Comparison of ENCODE assay signal across 8 cellular contexts in genomic region chr3:71582612-71583568, GRCh38. TPM values are rescaled to one million over a fixed set of nuclear protein-coding genes. Genes with fewer than 3 reads are reported as not detected.
DNase-seq lines count a peak whose midpoint lies in the region; ATAC-seq and TF ChIP-seq lines count a peak whose summit lies in the region.

No MANE protein-coding gene starts in this region.

- H3K4me1 Mint-ChIP-seq in activated CD8-positive, alpha-beta T cell treated with anti-CD3 and anti-CD28 coated beads for 36 hours (ENCODE audit: low read depth), result peaks cover 59% of the 10 kb centered on the region
- peaks cover 25 to 38% of the 10 kb centered on the region in 2 donors for H3K4me1 Mint-ChIP-seq in effector memory CD8-positive, alpha-beta T cell (ENCODE audit: low read depth in 2 of 2)

- peaks cover 15% of the 10 kb centered on the region for H3K36me3 Mint-ChIP-seq in activated CD8-positive, alpha-beta T cell treated with anti-CD3 and anti-CD28 coated beads for 36 hours (ENCODE audit: low read depth)
- H3K36me3 Mint-ChIP-seq in effector memory CD8-positive, alpha-beta T cell (ENCODE audit: insufficient read depth), result peaks cover 32% of the 10 kb centered on the region

- no peak for TF ChIP-seq CTCF in activated CD8-positive, alpha-beta T cell treated with anti-CD3 and anti-CD28 coated beads for 36 hours (IDR thresholded peaks at IDR 0.05)

- H3K27me3 Mint-ChIP-seq in activated CD8-positive, alpha-beta T cell treated with anti-CD3 and anti-CD28 coated beads for 36 hours, result no peaks in the 10 kb centered on the region
- H3K27me3 Mint-ChIP-seq in effector memory CD8-positive, alpha-beta T cell, result peaks cover 7 to 8% of the 10 kb centered on the region in 2 donors

- POLR2A ChIA-PET in activated CD8-positive, alpha-beta T cell treated with anti-CD3 and anti-CD28 coated beads for 36 hours (lab: Charles Lee), result interaction anchor here (0.6 to 4.8 kb wide), 36 partner anchors 25 to 534 kb away, joined by 3 to 74 read pairs (median 4); no protein-coding TSS in a partner anchor

- intact Hi-C loops in activated CD8-positive, alpha-beta T cell treated with anti-CD3 and anti-CD28 coated beads for 36 hours (cut with micrococcal nuclease), result loop anchor here (5.0 to 10.0 kb wide), 5 partner anchors 131 to 578 kb away; no protein-coding TSS in a partner anchor

- H3K4me3 Mint-ChIP-seq in activated CD8-positive, alpha-beta T cell treated with anti-CD3 and anti-CD28 coated beads for 36 hours, result peak overlapping the region; percentile 84
- H3K4me3 Mint-ChIP-seq in effector memory CD8-positive, alpha-beta T cell, result peak overlapping the region; percentile 95 to 97

- DNase-seq in NCI-H1092 treated with DMSO at 0.1 percent for 48 hours (lab: John Stamatoyannopoulos, UW), result peak; percentile 40
- DNase-seq in NCI-H1092 (lab: John Stamatoyannopoulos, UW), result no peak
- peak; percentile 34 for DNase-seq in NCI-H2171 (lab: John Stamatoyannopoulos, UW)
- DNase-seq in activated CD8-positive, alpha-beta T cell treated with anti-CD3 and anti-CD28 coated beads for 36 hours, result peak; percentile 87
- peak; percentile 38 to 41 (median 40) for DNase-seq in effector memory CD8-positive, alpha-beta T cell
- peak; percentile 92 for DNase-seq in mesenteric fat pad (ENCODE audit: low spot score)
- DNase-seq in stimulated activated CD8-positive, alpha-beta memory T cell treated with anti-CD3 and anti-CD28 coated beads, Interleukin-15, amount 100 ng/mL, for 1 hour (ENCODE audit: low read depth), result peak; percentile 21

- H3K27ac Mint-ChIP-seq in activated CD8-positive, alpha-beta T cell treated with anti-CD3 and anti-CD28 coated beads for 36 hours, result peak overlapping the region; percentile 99
- peak overlapping the region; percentile 95 for H3K27ac Mint-ChIP-seq in effector memory CD8-positive, alpha-beta T cell

- H3K9me3 Mint-ChIP-seq in activated CD8-positive, alpha-beta T cell treated with anti-CD3 and anti-CD28 coated beads for 36 hours, result no peaks in the 10 kb centered on the region
- no peaks in the 10 kb centered on the region for H3K9me3 Mint-ChIP-seq in effector memory CD8-positive, alpha-beta T cell

- ATAC-seq in activated CD8-positive, alpha-beta T cell treated with anti-CD3 and anti-CD28 coated beads for 36 hours, result peak; percentile 27
- peak; percentile 58 for ATAC-seq in effector memory CD8-positive, alpha-beta T cell (replicated peaks)
- ATAC-seq in GM18519 (IDR thresholded peaks at IDR 0.05; ENCODE audit: low FRiP score, unreplicated experiment), result no peak

- CTCF ChIA-PET in activated CD8-positive, alpha-beta T cell treated with anti-CD3 and anti-CD28 coated beads for 36 hours (lab: Charles Lee), result interaction anchor here (0.8 to 1.4 kb wide), 5 partner anchors 91 to 522 kb away, joined by 3 read pairs; no protein-coding TSS in a partner anchor

RNA-seq across cellular contexts. Expression of gene FOXP1, which starts 0.6 kb away (rescaled TPM):
- 100 to 1,000 TPM; 145 to 153 TPM for total RNA-seq in activated CD8-positive, alpha-beta T cell treated with anti-CD3 and anti-CD28 coated beads for 36 hours
- 74.2 TPM for total RNA-seq in mesenteric fat pad
